Comparison of ENCODE assay signal across 25 cellular contexts in genomic region chr15:92149469-92149868, GRCh38.
"Had no signal": no experiment of that assay in that cellular context is flagged by ENCODE, and none has a peak within 500 bp of the region (broad histone marks: within the 10 kb centered on the region; RNA-seq: fewer than 3 reads in every experiment).

No MANE protein-coding gene starts in this region.

- DNase-seq: activated B cell treated with CpG ODN at 0.5 μM for 24 hours; activated CD4-positive, alpha-beta T cell treated with anti-CD3 and anti-CD28 coated beads for 1 hour; activated CD4-positive, alpha-beta T cell treated with anti-CD3 and anti-CD28 coated beads, Interleukin-2, amount 10 ng/mL, durations not matched to agents 24 days and 14 days; activated CD4-positive, alpha-beta T cell treated with anti-CD3 and anti-CD28 coated beads, Interleukin-2, amount 50 U/mL, for 48 hours; activated gamma-delta T cell; activated naive CD4-positive, alpha-beta T cell treated with anti-CD3 and anti-CD28 coated beads, Interleukin-2, amount 50 U/mL, for 16 hours; activated naive CD8-positive, alpha-beta T cell treated with anti-CD3 and anti-CD28 coated beads, Interleukin-2, amount 10 ng/mL, durations not matched to agents 7 days and 5 days; activated T-cell treated with anti-CD3 and anti-CD28 coated beads for 4 hours; activated T-cell treated with anti-CD3 and anti-CD28 coated beads, Interleukin-2, amount 50 U/mL, for 48 hours; anterior cingulate cortex; central memory CD4-positive, alpha-beta T cell; Kasumi-1; NCI-H1105 treated with DMSO at 0.1 percent for 48 hours; NCI-H1436 treated with DMSO at 0.1 percent for 48 hours; NCI-H187; NCI-H2081; NCI-H524; SHP77; T-helper 9 cell had no signal

- H3K4me3 ChIP-seq: adrenal gland, Peyer's patch, SJSA1 had no signal

- H3K36me3 ChIP-seq: adrenal gland, SJSA1 had no signal

- ATAC-seq: activated T-helper 17 cell treated with anti-CD3 and anti-CD28 coated beads, Interleukin-2, amount 50 U/mL, for 72 hours had no signal

- H3K27me3 ChIP-seq: adrenal gland, Peyer's patch, SJSA1 had no signal

- H3K27ac ChIP-seq: adrenal gland, Peyer's patch, RWPE1, SJSA1 had no signal

- FAIRE-seq: TTC549 had no signal

- H3K4me1 ChIP-seq: adrenal gland, Peyer's patch, SJSA1 had no signal

- H3K9me3 ChIP-seq: adrenal gland, Peyer's patch, SJSA1 had no signal
